11 cellular contexts compared by ENCODE assay signal in the genomic region with DNA sequence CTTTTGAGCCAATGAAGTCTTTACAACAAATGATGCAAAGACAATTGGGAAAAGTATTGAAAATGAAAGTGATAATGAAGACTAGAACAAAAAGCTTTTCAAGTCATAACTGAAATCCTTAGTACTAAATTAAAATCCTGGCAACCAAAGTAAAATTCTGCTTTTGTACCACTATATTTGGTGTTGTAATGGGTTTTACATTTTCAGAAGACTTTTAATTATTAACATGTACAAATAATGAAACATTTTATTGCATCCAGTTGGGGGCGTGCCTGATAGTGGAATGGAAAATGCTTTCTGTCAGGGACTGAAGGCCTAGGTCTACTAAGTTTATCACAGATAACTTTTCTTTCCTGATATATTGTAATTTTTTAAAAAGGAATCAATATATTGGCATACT.
DNase-seq lines count a peak whose midpoint lies in the region; ATAC-seq and TF ChIP-seq lines count a peak whose summit lies in the region.
"Had no signal": no experiment of that assay in that cellular context is flagged by ENCODE, and none has a peak within 500 bp of the region (broad histone marks: within the 10 kb centered on the region; RNA-seq: fewer than 3 reads in every experiment).

No MANE protein-coding gene starts in this region.

- ATAC-seq in HG03175 (IDR thresholded peaks at IDR 0.05; ENCODE audit: unreplicated experiment) (peak; percentile 46), right lobe of liver (peak; percentile 82 to 88 (median 86)), T-helper 17 cell (no peak)

- H3K27me3 ChIP-seq in right lobe of liver, result no peaks in the 10 kb centered on the region

- H3K4me3 Mint-ChIP-seq in T-helper 17 cell, result no peak overlapping the region
- H3K4me3 Mint-ChIP-seq: IgD-negative memory B cell had no signal

- H3K27ac Mint-ChIP-seq in T-helper 17 cell, result no peak overlapping the region
- H3K27ac Mint-ChIP-seq: IgD-negative memory B cell had no signal

- TF ChIP-seq POLR2A in right lobe of liver (IDR thresholded peaks at IDR 0.05), result no peak

- H3K9me3 ChIP-seq in right lobe of liver, result no peaks in the 10 kb centered on the region
- H3K9me3 ChIP-seq in T-helper 17 cell (ENCODE audit: control insufficient read depth, low read length, poor library complexity, severe bottlenecking), result no peaks in the 10 kb centered on the region

- peaks cover 8% of the 10 kb centered on the region for H3K4me1 Mint-ChIP-seq in T-helper 17 cell

- H3K27ac ChIP-seq in VCaP (peak overlapping the region; percentile 46), right lobe of liver (peak overlapping the region; percentile 8 to 59 (median 29))

- 11% methylated on average over 1 of the region's 1 CpG for WGBS in right lobe of liver (ENCODE audit: insufficient coverage, low coverage, low lambda C conversion rate, missing lambda C conversion rate)

- peaks cover 8% of the 10 kb centered on the region for H3K36me3 Mint-ChIP-seq in T-helper 17 cell (ENCODE audit: low read depth)

- H3K27me3 Mint-ChIP-seq in T-helper 17 cell, result no peaks in the 10 kb centered on the region
- H3K27me3 Mint-ChIP-seq: IgD-negative memory B cell had no signal

- peaks cover 0 to 8% (median 2%) of the 10 kb centered on the region in 4 donors for H3K4me1 ChIP-seq in right lobe of liver

- TF ChIP-seq CTCF in VCaP (conservative IDR thresholded peaks at IDR 0.05) (peak; percentile 60), right lobe of liver (IDR thresholded peaks at IDR 0.05) (peak; percentile 34 to 54 (median 50))

- intact Hi-C loops in right lobe of liver (cut with DNase I), result no loop called here

- H3K36me3 ChIP-seq in right lobe of liver, result no peaks in the 10 kb centered on the region

- H3K4me3 ChIP-seq in right lobe of liver, result no peak overlapping the region

- DNase-seq in EL (peak; percentile 16), right lobe of liver (peak in 2 of 3 donors; percentile 29 to 60), activated gamma-delta T cell treated with Interleukin-2 at 50 U/mL for 16 hours (no peak), NCI-H526 treated with DMSO at 0.1 percent for 48 hours (lab: John Stamatoyannopoulos, UW) (no peak), T-helper 17 cell (no peak), cortex of kidney (lab: John Stamatoyannopoulos, UW) (no peak)
- DNase-seq: activated effector memory CD4-positive, alpha-beta T cell treated with anti-CD3 and anti-CD28 coated beads, Interleukin-2, amount 50 U/mL, for 16 hours; T-helper 1 cell had no signal

Comparison
In these comparisons a context has a peak if more than half of its experiments do, and no peak if none do; other contexts are left out.
1. DNase-seq: peak in EL (single experiment) and right lobe of liver (2 of 3); none in activated gamma-delta T cell treated with Interleukin-2 at 50 U/mL for 16 hours (single experiment), NCI-H526 treated with DMSO at 0.1 percent for 48 hours (single experiment), T-helper 17 cell (0 of 3) and cortex of kidney (single experiment).